Comparison of ENCODE assay signal across 18 cellular contexts in the genomic region with DNA sequence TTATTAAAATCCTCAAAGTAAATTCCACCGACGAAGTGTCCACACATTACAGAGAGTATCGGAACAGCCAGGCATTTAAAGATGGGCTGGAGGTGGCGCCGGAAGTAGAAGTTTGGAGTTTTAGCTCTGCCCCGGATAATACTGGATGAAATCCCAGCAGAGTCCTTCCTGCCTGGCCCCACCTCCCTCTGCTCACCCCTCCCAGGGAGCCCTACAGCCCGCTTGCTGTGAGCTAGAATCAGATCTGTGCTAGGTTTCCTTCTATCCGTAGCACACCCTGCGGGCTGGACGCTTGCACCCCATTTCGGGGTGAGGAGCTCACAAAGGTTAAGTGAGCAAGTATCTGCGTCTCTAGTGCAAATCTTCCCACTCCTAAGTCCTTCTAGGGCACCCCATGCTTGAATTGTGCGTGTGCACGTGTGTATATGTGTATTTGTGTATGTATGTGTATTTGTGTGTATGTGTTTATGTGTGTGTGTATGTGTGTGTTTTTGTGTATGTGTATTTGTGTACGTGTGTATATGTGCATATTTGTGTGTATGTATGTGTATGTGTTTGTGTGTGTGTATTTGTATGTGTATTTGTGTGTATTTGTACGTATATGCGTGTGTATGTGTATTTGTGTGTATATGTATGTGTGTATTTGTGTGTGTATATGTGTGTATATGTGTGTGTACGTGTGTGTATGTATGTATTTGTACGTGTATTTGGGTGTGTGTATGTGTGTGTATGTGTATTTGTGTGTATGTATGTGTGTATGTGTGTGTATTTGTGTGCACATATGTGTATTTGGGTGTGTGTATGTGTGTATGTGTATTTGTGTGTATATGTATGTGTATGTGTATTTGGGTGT.
A peak's percentile ranks its signal among the peaks of the same experiment; 100 is the strongest.
DNase-seq lines count a peak whose midpoint lies in the region; ATAC-seq, FAIRE-seq and TF ChIP-seq lines count a peak whose summit lies in the region.
"Had no signal": no experiment of that assay in that cellular context is flagged by ENCODE, and none has a peak within 500 bp of the region (broad histone marks: within the 10 kb centered on the region; RNA-seq: fewer than 3 reads in every experiment).

No MANE protein-coding gene starts in this region.

- peaks cover 4% of the 10 kb centered on the region for H3K27me3 Mint-ChIP-seq in glutamatergic neuron (ENCODE audit: unreplicated experiment)
- H3K27me3 Mint-ChIP-seq in effector memory CD8-positive, alpha-beta T cell, result peaks cover 19 to 29% of the 10 kb centered on the region in 2 donors

- peaks cover 17% of the 10 kb centered on the region for H3K9me3 Mint-ChIP-seq in glutamatergic neuron (ENCODE audit: unreplicated experiment)
- H3K9me3 Mint-ChIP-seq in effector memory CD8-positive, alpha-beta T cell, result no peaks in the 10 kb centered on the region

- peak overlapping the region; percentile 10 for H3K4me3 ChIP-seq in A673 (ENCODE audit: low read depth, low read length, poor library complexity, severe bottlenecking)
- H3K4me3 ChIP-seq in WERI-Rb-1 (ENCODE audit: low read depth, low read length), result no peak overlapping the region
- H3K4me3 ChIP-seq: BLaER1 treated with 17β-estradiol and CSF1 and Interleukin-3, amounts not matched to agents 10 nM and 100 nM; HAP-1 had no signal

- POLR2A ChIA-PET in A673 (lab: Charles Lee; ENCODE audit: low non-redundant PET), result no interaction called here

- peak; percentile 6 for FAIRE-seq in H54 (lab: Jason Lieb, UNC)
- FAIRE-seq: D721Med, G401.6, GM19239 had no signal

- H3K4me1 Mint-ChIP-seq in glutamatergic neuron (ENCODE audit: low read depth, unreplicated experiment), result peaks cover 24% of the 10 kb centered on the region
- H3K4me1 Mint-ChIP-seq in effector memory CD8-positive, alpha-beta T cell (ENCODE audit: low read depth in 2 of 2), result peaks cover 2 to 4% of the 10 kb centered on the region in 2 donors
- H3K4me1 Mint-ChIP-seq: B cell; CD8-positive, alpha-beta memory T cell had no signal

- TF ChIP-seq POLR2A in H54 (IDR thresholded peaks at IDR 0.05; ENCODE audit: low read depth, low read length), result no peak

- CTCF ChIA-PET in A673 (lab: Charles Lee), result interaction anchor here (1.7 kb wide), 1 partner anchor 14 kb away, joined by 9 read pairs; no protein-coding TSS in a partner anchor

- H3K36me3 ChIP-seq in A673 (ENCODE audit: insufficient read depth, low read length, poor library complexity, severe bottlenecking) (no peaks in the 10 kb centered on the region), WERI-Rb-1 (no peaks in the 10 kb centered on the region)
- H3K36me3 ChIP-seq: BLaER1 treated with 17β-estradiol and CSF1 and Interleukin-3, amounts not matched to agents 10 nM and 100 nM; HAP-1 had no signal

- peaks cover 30% of the 10 kb centered on the region for H3K4me1 ChIP-seq in A673 (ENCODE audit: insufficient read depth, low read length, poor library complexity, severe bottlenecking)

- H3K4me3 Mint-ChIP-seq in glutamatergic neuron (ENCODE audit: unreplicated experiment), result no peak overlapping the region
- no peak overlapping the region for H3K4me3 Mint-ChIP-seq in effector memory CD8-positive, alpha-beta T cell
- H3K4me3 Mint-ChIP-seq: B cell; CD8-positive, alpha-beta memory T cell had no signal

- H3K9me3 ChIP-seq in A673 (ENCODE audit: low read depth, low read length, poor library complexity, severe bottlenecking) (no peaks in the 10 kb centered on the region), WERI-Rb-1 (ENCODE audit: severe bottlenecking) (no peaks in the 10 kb centered on the region)
- H3K9me3 ChIP-seq: BLaER1 treated with 17β-estradiol and CSF1 and Interleukin-3, amounts not matched to agents 10 nM and 100 nM; HAP-1 had no signal

- no peak for ATAC-seq in stimulated activated naive CD8-positive, alpha-beta T cell treated with anti-CD3 and anti-CD28 coated beads, Interleukin-15, Interleukin-2, amounts not matched to agents 100 U/mL and 50 U/mL, for 24 hours
- ATAC-seq in HG03354 (IDR thresholded peaks at IDR 0.05; ENCODE audit: poor library complexity, severe bottlenecking, unreplicated experiment), result no peak
- ATAC-seq in effector memory CD8-positive, alpha-beta T cell (replicated peaks), result no peak
- ATAC-seq in GM21786 (IDR thresholded peaks at IDR 0.05; ENCODE audit: unreplicated experiment), result no peak

- H3K27ac Mint-ChIP-seq in glutamatergic neuron (ENCODE audit: unreplicated experiment), result peak overlapping the region; percentile 55
- no peak overlapping the region for H3K27ac Mint-ChIP-seq in effector memory CD8-positive, alpha-beta T cell
- H3K27ac Mint-ChIP-seq: B cell had no signal

- TSS peak; percentile 70 for BruUV-seq in A673 (replicated peaks; lab: Mats Ljungman, UMichigan)

- intact Hi-C loops in A673 (cut with micrococcal nuclease; ENCODE audit: unreplicated experiment), result loop anchor here (10.0 kb wide), 1 partner anchor 162 kb away; no protein-coding TSS in a partner anchor

- peaks cover 12% of the 10 kb centered on the region for H3K36me3 Mint-ChIP-seq in glutamatergic neuron (ENCODE audit: unreplicated experiment)
- H3K36me3 Mint-ChIP-seq in effector memory CD8-positive, alpha-beta T cell (ENCODE audit: insufficient read depth), result no peaks in the 10 kb centered on the region
- H3K36me3 Mint-ChIP-seq: CD8-positive, alpha-beta memory T cell had no signal

- TF ChIP-seq CTCF in A673 (conservative IDR thresholded peaks at IDR 0.05; ENCODE audit: low read depth, low read length) (no peak), WERI-Rb-1 (IDR thresholded peaks at IDR 0.05; ENCODE audit: low read depth, low read length) (no peak), glutamatergic neuron (IDR thresholded peaks at IDR 0.05; ENCODE audit: partially characterized antibody, unreplicated experiment) (no peak)

- DNase-seq in A673 (ENCODE audit: low spot score), result peak; percentile 82
- DNase-seq in H54 (ENCODE audit: insufficient read length, low spot score), result no peak
- DNase-seq in WERI-Rb-1, result no peak
- DNase-seq in glutamatergic neuron, result no peak
- no peak for DNase-seq in stimulated activated naive CD8-positive, alpha-beta T cell treated with anti-CD3 and anti-CD28 coated beads, Interleukin-15, Interleukin-2, amounts not matched to agents 100 U/mL and 50 U/mL, for 24 hours
- no peak for DNase-seq in effector memory CD8-positive, alpha-beta T cell
- DNase-seq: 8988T; CD8-positive, alpha-beta memory T cell; COR-L47; GOT3 had no signal

- no peaks in the 10 kb centered on the region for H3K27me3 ChIP-seq in A673 (replicated peaks; ENCODE audit: insufficient read depth, low read depth, low read length, poor library complexity)
- H3K27me3 ChIP-seq in WERI-Rb-1 (ENCODE audit: insufficient read depth, low read depth, severe bottlenecking), result no peaks in the 10 kb centered on the region
- H3K27me3 ChIP-seq: BLaER1 treated with 17β-estradiol and CSF1 and Interleukin-3, amounts not matched to agents 10 nM and 100 nM had no signal

- H3K27ac ChIP-seq in A673 (ENCODE audit: low read depth, low read length, poor library complexity, severe bottlenecking), result peak overlapping the region; percentile 53
- H3K27ac ChIP-seq in WERI-Rb-1, result peak overlapping the region; percentile 30
- H3K27ac ChIP-seq: BLaER1 treated with 17β-estradiol and CSF1 and Interleukin-3, amounts not matched to agents 10 nM and 100 nM had no signal
